In genomic region chr21:44924611-44925010, GRCh38 we compare ENCODE assay signal across 16 cellular contexts. TPM values are rescaled to one million over a fixed set of nuclear protein-coding genes. Genes with fewer than 3 reads are reported as not detected.
A peak's percentile ranks its signal among the peaks of the same experiment; 100 is the strongest.
DNase-seq lines count a peak whose midpoint lies in the region; ATAC-seq and TF ChIP-seq lines count a peak whose summit lies in the region.
"Had no signal": no experiment of that assay in that cellular context is flagged by ENCODE, and none has a peak within 500 bp of the region (broad histone marks: within the 10 kb centered on the region; RNA-seq: fewer than 3 reads in every experiment).

No MANE protein-coding gene starts in this region.

- 95% methylated on average over 7 of the region's 7 CpGs for WGBS in smooth muscle cell (ENCODE audit: low lambda C conversion rate)

- CTCF ChIA-PET in PC-9 (lab: Charles Lee), result no interaction called here

- H3K27me3 ChIP-seq in PC-9 (ENCODE audit: insufficient read depth, low read depth) (no peaks in the 10 kb centered on the region), smooth muscle cell (ENCODE audit: low read depth) (peaks cover 27% of the 10 kb centered on the region), Peyer's patch (no peaks in the 10 kb centered on the region)

- H3K27ac ChIP-seq in PC-9 (no peak overlapping the region), smooth muscle cell (ENCODE audit: low read depth) (no peak overlapping the region), Peyer's patch (peak overlapping the region in 1 of 4 donors; percentile 84)

- H3K4me1 ChIP-seq in PC-9 (replicated peaks; ENCODE audit: insufficient read depth) (peaks cover 41% of the 10 kb centered on the region), smooth muscle cell (ENCODE audit: low read depth) (peaks cover 9% of the 10 kb centered on the region), Peyer's patch (peaks cover 0 to 28% (median 10%) of the 10 kb centered on the region in 4 donors)

- peak overlapping the region; percentile 19; the same call in 1 of the 2 replicates for H3K4me2 ChIP-seq in PC-9
- H3K4me2 ChIP-seq in smooth muscle cell, result peak overlapping the region; percentile 14

- no peak overlapping the region for H3K9ac ChIP-seq in smooth muscle cell (ENCODE audit: low read depth)

- H3F3A ChIP-seq in PC-9 (ENCODE audit: insufficient read depth, low read depth) (peaks cover 13% of the 10 kb centered on the region; the same call in 1 of the 2 replicates), smooth muscle cell (ENCODE audit: low read depth) (peaks cover 13% of the 10 kb centered on the region)

- ATAC-seq in central memory CD8-positive, alpha-beta T cell (replicated peaks; ENCODE audit: extremely low read depth, poor library complexity, severe bottlenecking), result no peak

- peaks cover 23% of the 10 kb centered on the region for H3K36me3 Mint-ChIP-seq in T-helper 1 cell treated with Interleukin-12 subunit alpha and Interleukin-12 subunit beta and Interleukin-4 antibody, amounts not matched to agents 30 μg/mL and 1 μg/mL, for 36 hours (ENCODE audit: low read depth)
- H3K36me3 Mint-ChIP-seq in central memory CD8-positive, alpha-beta T cell (ENCODE audit: insufficient read depth), result peaks cover 14% of the 10 kb centered on the region

- H3K4me1 Mint-ChIP-seq in T-helper 1 cell treated with Interleukin-12 subunit alpha and Interleukin-12 subunit beta and Interleukin-4 antibody, amounts not matched to agents 30 μg/mL and 1 μg/mL, for 36 hours (ENCODE audit: low read depth), result peaks cover 69% of the 10 kb centered on the region
- peaks cover 91% of the 10 kb centered on the region for H3K4me1 Mint-ChIP-seq in central memory CD8-positive, alpha-beta T cell

- no peak overlapping the region for H2AFZ ChIP-seq in PC-9
- H2AFZ ChIP-seq in smooth muscle cell (ENCODE audit: low read depth), result peak overlapping the region; percentile 22

- H3K79me2 ChIP-seq in PC-9 (ENCODE audit: low read depth), result no peaks in the 10 kb centered on the region
- no peaks in the 10 kb centered on the region for H3K79me2 ChIP-seq in smooth muscle cell (ENCODE audit: low read depth)

- H3K4me3 ChIP-seq in PC-9 (no peak overlapping the region), smooth muscle cell (no peak overlapping the region), Peyer's patch (no peak overlapping the region)

- TF ChIP-seq CTCF in PC-9 (conservative IDR thresholded peaks at IDR 0.05), result no peak
- TF ChIP-seq CTCF in smooth muscle cell (IDR thresholded peaks at IDR 0.05; ENCODE audit: borderline replicate concordance, insufficient read depth, poor library complexity, severe bottlenecking), result no peak
- TF ChIP-seq CTCF in Peyer's patch (IDR thresholded peaks at IDR 0.05), result no peak

- no peaks in the 10 kb centered on the region for H3K9me3 Mint-ChIP-seq in T-helper 1 cell treated with Interleukin-12 subunit alpha and Interleukin-12 subunit beta and Interleukin-4 antibody, amounts not matched to agents 30 μg/mL and 1 μg/mL, for 36 hours
- H3K9me3 Mint-ChIP-seq in central memory CD8-positive, alpha-beta T cell, result no peaks in the 10 kb centered on the region

- H4K20me1 ChIP-seq in PC-9 (ENCODE audit: insufficient read depth) (no peaks in the 10 kb centered on the region), smooth muscle cell (ENCODE audit: low read depth) (peaks cover 6% of the 10 kb centered on the region)

- intact Hi-C loops in PC-9 (cut with micrococcal nuclease; ENCODE audit: unreplicated experiment), result loop anchor here (5.0 kb wide), 1 partner anchor 122 kb away; the partner anchor contains the start of gene UBE2G2

- DNase-seq in T-helper 1 cell (no peak), PC-9 (no peak), smooth muscle cell (lab: John Stamatoyannopoulos, UW; ENCODE audit: unreplicated experiment) (no peak), Peyer's patch (no peak), AG08396 (ENCODE audit: low spot score) (no peak), RPMI8226 (no peak)
- no peak for DNase-seq in central memory CD8-positive, alpha-beta T cell (ENCODE audit: low spot score in 2 of 2)
- DNase-seq: 8988T; activated CD4-positive, alpha-beta T cell treated with anti-CD3 and anti-CD28 coated beads, Interleukin-2, amount 50 U/mL, for 48 hours; aorta; DMS53; effector CD8-positive, alpha-beta T cell; head of caudate nucleus; NCI-H2029 had no signal

- H3K36me3 ChIP-seq in PC-9 (ENCODE audit: low read depth) (no peaks in the 10 kb centered on the region), smooth muscle cell (ENCODE audit: low read depth) (no peaks in the 10 kb centered on the region), Peyer's patch (no peaks in the 10 kb centered on the region)

- no peaks in the 10 kb centered on the region for H3K9me2 ChIP-seq in PC-9 (ENCODE audit: insufficient read depth)

- peak overlapping the region; percentile 47 for H3K4me3 Mint-ChIP-seq in T-helper 1 cell treated with Interleukin-12 subunit alpha and Interleukin-12 subunit beta and Interleukin-4 antibody, amounts not matched to agents 30 μg/mL and 1 μg/mL, for 36 hours
- peak overlapping the region; percentile 93 for H3K4me3 Mint-ChIP-seq in central memory CD8-positive, alpha-beta T cell
- H3K4me3 Mint-ChIP-seq: nephron had no signal

- POLR2A ChIA-PET in PC-9 (lab: Charles Lee; ENCODE audit: unreplicated experiment), result no interaction called here

- H3K9me3 ChIP-seq in PC-9 (ENCODE audit: insufficient read depth, low read depth) (no peaks in the 10 kb centered on the region), smooth muscle cell (replicated peaks; ENCODE audit: low read depth) (no peaks in the 10 kb centered on the region), Peyer's patch (no peaks in the 10 kb centered on the region)

- no TSS peak for BruUV-seq in PC-9 (replicated peaks; lab: Mats Ljungman, UMichigan)

- no peaks in the 10 kb centered on the region for H3K27me3 Mint-ChIP-seq in T-helper 1 cell treated with Interleukin-12 subunit alpha and Interleukin-12 subunit beta and Interleukin-4 antibody, amounts not matched to agents 30 μg/mL and 1 μg/mL, for 36 hours (ENCODE audit: low read depth)
- no peaks in the 10 kb centered on the region for H3K27me3 Mint-ChIP-seq in central memory CD8-positive, alpha-beta T cell

- peak overlapping the region; percentile 89 for H3K27ac Mint-ChIP-seq in T-helper 1 cell treated with Interleukin-12 subunit alpha and Interleukin-12 subunit beta and Interleukin-4 antibody, amounts not matched to agents 30 μg/mL and 1 μg/mL, for 36 hours
- H3K27ac Mint-ChIP-seq in central memory CD8-positive, alpha-beta T cell (ENCODE audit: low read depth), result peak overlapping the region; percentile 24
- H3K27ac Mint-ChIP-seq: nephron had no signal

- TF ChIP-seq POLR2A in Peyer's patch (IDR thresholded peaks at IDR 0.05), result no peak

RNA-seq across cellular contexts. Expression of gene ITGB2, which starts 3.9 kb away (rescaled TPM):
- total RNA-seq in PC-9 (2021), result 3.6 and 6.0 TPM in 2 replicates
- total RNA-seq in smooth muscle cell, result 0.18 TPM in 1 of 2 replicates, not detected in the other
- 0.86 and 1.0 TPM in 2 replicates for polyA plus RNA-seq in smooth muscle cell
- 10 to 100 TPM in 3 of 4 donors, 1 to 10 TPM in 1; 9.3 to 58.6 (median 16.4) TPM for total RNA-seq in Peyer's patch

RNA-seq across cellular contexts. Expression of gene SLX9, which starts 15.2 kb away (rescaled TPM):
- 22.8 and 30.4 TPM in 2 replicates for total RNA-seq in PC-9 (2021)
- total RNA-seq in smooth muscle cell, result 13.9 and 15.9 TPM in 2 replicates
- polyA plus RNA-seq in smooth muscle cell, result 26.6 and 32.7 TPM in 2 replicates
- 10 to 100 TPM in 1 of 4 donors, 1 to 10 TPM in 2, not detected in 1; 7.8 to 10.5 (median 10.0) TPM for total RNA-seq in Peyer's patch

RNA-seq across cellular contexts. Expression of gene PTTG1IP, which starts 51.1 kb away (rescaled TPM):
- total RNA-seq in PC-9 (2021), result 162 and 174 TPM in 2 replicates
- 331 and 369 TPM in 2 replicates for total RNA-seq in smooth muscle cell
- 314 and 340 TPM in 2 replicates for polyA plus RNA-seq in smooth muscle cell
- 100 to 1,000 TPM in 3 of 4 donors, 10 to 100 TPM in 1; 69.3 to 495 (median 390) TPM for total RNA-seq in Peyer's patch
